In the genomic region with DNA sequence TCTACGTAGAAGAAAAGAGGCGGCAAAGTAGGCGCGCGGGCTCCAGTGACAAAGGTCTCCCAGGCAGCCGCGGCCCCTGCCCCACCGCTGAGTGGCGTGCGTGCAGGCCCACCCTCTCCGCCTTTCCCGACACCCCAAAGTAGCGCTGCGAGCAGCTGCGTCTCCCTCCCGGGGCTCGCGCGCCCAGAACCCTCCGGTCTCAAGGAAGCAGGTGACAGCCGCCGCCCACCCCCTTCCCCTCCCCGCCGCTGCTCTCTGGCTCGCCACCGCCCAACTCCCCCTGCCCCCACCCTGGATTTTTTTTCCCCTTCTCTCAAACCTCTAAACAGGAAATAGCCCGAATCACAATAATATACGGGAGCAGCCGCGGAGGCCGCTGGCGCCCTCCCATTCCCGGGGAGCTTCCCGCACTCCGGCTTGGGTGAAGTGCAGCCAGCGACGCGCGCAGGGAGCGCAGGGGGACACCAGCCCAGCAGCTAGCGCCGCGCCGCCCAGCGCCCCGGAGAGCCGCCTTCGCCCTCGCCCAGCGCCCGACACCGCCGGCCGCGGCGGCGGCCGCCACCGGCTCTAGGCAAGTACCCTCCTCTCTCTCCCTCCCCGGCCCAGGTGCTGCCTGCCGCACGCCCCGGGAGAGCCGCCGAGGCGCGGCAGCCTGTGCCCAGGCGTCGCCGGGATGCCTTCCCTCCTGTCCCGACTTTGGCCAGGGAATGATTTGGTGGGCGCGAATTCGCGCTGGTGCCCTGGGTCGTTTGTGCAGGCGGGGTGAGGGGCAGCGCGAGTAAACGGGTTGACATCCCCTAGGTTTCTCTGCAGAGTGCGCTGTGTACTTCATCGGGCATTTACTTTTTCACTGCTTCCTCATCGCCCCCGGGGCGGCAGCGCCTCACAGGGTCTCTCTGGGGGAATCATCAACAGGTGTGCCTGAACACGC, we compare ENCODE assay signal across 8 cellular contexts. TPM values are rescaled to one million over a fixed set of nuclear protein-coding genes. Genes with fewer than 3 reads are reported as not detected.
DNase-seq lines count a peak whose midpoint lies in the region; ATAC-seq and TF ChIP-seq lines count a peak whose summit lies in the region.

No MANE protein-coding gene starts in this region.

- peak overlapping the region; percentile 64 for H3K27ac Mint-ChIP-seq in activated naive CD8-positive, alpha-beta T cell treated with anti-CD3 and anti-CD28 coated beads, Interleukin-2, amount 10 ng/mL, durations not matched to agents 7 days and 5 days
- H3K27ac Mint-ChIP-seq in progenitor cell of endocrine pancreas: peak overlapping the region; percentile 100

- no peaks in the 10 kb centered on the region for H3K36me3 ChIP-seq in OCI-LY1 (ENCODE audit: insufficient read depth, low read length)
- no peaks in the 10 kb centered on the region for H3K36me3 ChIP-seq in right atrium auricular region

- H3K4me2 ChIP-seq in OCI-LY1 (ENCODE audit: low read length): peak overlapping the region; percentile 79

- H3K9me2 ChIP-seq in OCI-LY1 (ENCODE audit: low read depth, low read length): no peaks in the 10 kb centered on the region

- H3K4me3 ChIP-seq in OCI-LY1 (ENCODE audit: low read depth, low read length, poor library complexity, severe bottlenecking) (peak overlapping the region; percentile 62), right atrium auricular region (peak overlapping the region; percentile 65 to 76)

- H3K27me3 ChIP-seq in OCI-LY1 (ENCODE audit: insufficient read depth, low read length) (no peaks in the 10 kb centered on the region), right atrium auricular region (no peaks in the 10 kb centered on the region)

- peak overlapping the region; percentile 88 for H3K4me3 Mint-ChIP-seq in activated naive CD8-positive, alpha-beta T cell treated with anti-CD3 and anti-CD28 coated beads, Interleukin-2, amount 10 ng/mL, durations not matched to agents 7 days and 5 days
- peak overlapping the region; percentile 91 for H3K4me3 Mint-ChIP-seq in progenitor cell of endocrine pancreas (ENCODE audit: low read depth)

- peak; percentile 40; the same call in 1 of the 2 replicates for TF ChIP-seq CTCF in OCI-LY1 (IDR thresholded peaks at IDR 0.05; ENCODE audit: low read length)
- TF ChIP-seq CTCF in right atrium auricular region (IDR thresholded peaks at IDR 0.05): no peak
- peak; percentile 25 for TF ChIP-seq CTCF in progenitor cell of endocrine pancreas (IDR thresholded peaks at IDR 0.05; ENCODE audit: unreplicated experiment)

- no peaks in the 10 kb centered on the region for H3F3A ChIP-seq in OCI-LY1 (ENCODE audit: insufficient read depth, low read length)

- H3K27ac ChIP-seq in OCI-LY1 (ENCODE audit: low read depth, low read length, poor library complexity, severe bottlenecking): peak overlapping the region; percentile 82
- H3K27ac ChIP-seq in right atrium auricular region: peak overlapping the region; percentile 75 to 76

- DNase-seq in CMK (ENCODE audit: low read depth) (peak; percentile 2), right atrium auricular region (ENCODE audit: low spot score) (no peak), progenitor cell of endocrine pancreas (ENCODE audit: low spot score, unreplicated experiment) (peak; percentile 53), NCI-H187 treated with DMSO at 0.1 percent for 48 hours (lab: John Stamatoyannopoulos, UW) (no peak)
- DNase-seq in activated naive CD8-positive, alpha-beta T cell treated with anti-CD3 and anti-CD28 coated beads, Interleukin-2, amount 10 ng/mL, durations not matched to agents 7 days and 5 days: peak; percentile 62

- H3K36me3 Mint-ChIP-seq in activated naive CD8-positive, alpha-beta T cell treated with anti-CD3 and anti-CD28 coated beads, Interleukin-2, amount 10 ng/mL, durations not matched to agents 7 days and 5 days: no peaks in the 10 kb centered on the region
- peaks cover 1% of the 10 kb centered on the region for H3K36me3 Mint-ChIP-seq in progenitor cell of endocrine pancreas (ENCODE audit: insufficient read depth)

- H3K79me2 ChIP-seq in OCI-LY1 (ENCODE audit: insufficient read depth, low read length): no peaks in the 10 kb centered on the region

- ATAC-seq in GM19324 (IDR thresholded peaks at IDR 0.05; ENCODE audit: low FRiP score, unreplicated experiment) (peak; percentile 83), HG03354 (IDR thresholded peaks at IDR 0.05; ENCODE audit: poor library complexity, severe bottlenecking, unreplicated experiment) (peak; percentile 69)
- ATAC-seq in activated naive CD8-positive, alpha-beta T cell treated with anti-CD3 and anti-CD28 coated beads, Interleukin-2, amount 10 ng/mL, durations not matched to agents 7 days and 5 days (ENCODE audit: low read depth): peak; percentile 61

- H3K4me1 Mint-ChIP-seq in activated naive CD8-positive, alpha-beta T cell treated with anti-CD3 and anti-CD28 coated beads, Interleukin-2, amount 10 ng/mL, durations not matched to agents 7 days and 5 days: peaks cover 12% of the 10 kb centered on the region
- H3K4me1 Mint-ChIP-seq in progenitor cell of endocrine pancreas (ENCODE audit: low read depth): peaks cover 17% of the 10 kb centered on the region

- no peak overlapping the region for H2AFZ ChIP-seq in OCI-LY1 (ENCODE audit: low read length)

- POLR2A ChIA-PET in activated naive CD8-positive, alpha-beta T cell treated with anti-CD3 and anti-CD28 coated beads, Interleukin-2, amount 10 ng/mL, durations not matched to agents 7 days and 5 days (lab: Charles Lee): interaction anchor here (1.3 kb wide), 1 partner anchor 86 kb away, joined by 3 read pairs; a partner anchor contains a TSS

- H3K9ac ChIP-seq in OCI-LY1 (ENCODE audit: low read length): peak overlapping the region; percentile 67

- H3K4me1 ChIP-seq in OCI-LY1 (ENCODE audit: insufficient read depth, low read length, severe bottlenecking) (peaks cover 23% of the 10 kb centered on the region), right atrium auricular region (peaks cover 0 to 14% of the 10 kb centered on the region in 2 donors)

- H3K9me3 ChIP-seq in OCI-LY1 (ENCODE audit: low read length) (no peaks in the 10 kb centered on the region), right atrium auricular region (no peaks in the 10 kb centered on the region)

- peaks cover 8% of the 10 kb centered on the region for H3K27me3 Mint-ChIP-seq in activated naive CD8-positive, alpha-beta T cell treated with anti-CD3 and anti-CD28 coated beads, Interleukin-2, amount 10 ng/mL, durations not matched to agents 7 days and 5 days
- no peaks in the 10 kb centered on the region for H3K27me3 Mint-ChIP-seq in progenitor cell of endocrine pancreas

- H4K20me1 ChIP-seq in OCI-LY1 (ENCODE audit: insufficient read depth, low read length): no peaks in the 10 kb centered on the region

- no peaks in the 10 kb centered on the region for H3K9me3 Mint-ChIP-seq in activated naive CD8-positive, alpha-beta T cell treated with anti-CD3 and anti-CD28 coated beads, Interleukin-2, amount 10 ng/mL, durations not matched to agents 7 days and 5 days
- H3K9me3 Mint-ChIP-seq in progenitor cell of endocrine pancreas (ENCODE audit: low read depth): no peaks in the 10 kb centered on the region

RNA-seq across cellular contexts. Expression of a gene that starts 52.7 kb away (rescaled TPM):
- 1 to 10 TPM; 2.1 to 3.2 TPM for total RNA-seq in activated naive CD8-positive, alpha-beta T cell treated with anti-CD3 and anti-CD28 coated beads, Interleukin-2, amount 10 ng/mL, durations not matched to agents 7 days and 5 days
- total RNA-seq in right atrium auricular region (10 to 100 TPM; 46.3 to 51.7 TPM), progenitor cell of endocrine pancreas (234 and 254 TPM in 2 replicates)

Comparison
In these comparisons a context has a peak if more than half of its experiments do, and no peak if none do; other contexts are left out.
1. DNase-seq: peak in CMK (single experiment), activated naive CD8-positive, alpha-beta T cell treated with anti-CD3 and anti-CD28 coated beads, Interleukin-2, amount 10 ng/mL, durations not matched to agents 7 days and 5 days (single experiment) and progenitor cell of endocrine pancreas (single experiment); none in right atrium auricular region (single experiment) and NCI-H187 treated with DMSO at 0.1 percent for 48 hours (single experiment).
2. CTCF ChIP-seq: peak in OCI-LY1 (single experiment) and progenitor cell of endocrine pancreas (single experiment); none in right atrium auricular region (0 of 2).
3. RNA of a gene that starts 52.7 kb away (total RNA-seq): 234 to 254 TPM in progenitor cell of endocrine pancreas and 46.3 to 51.7 TPM in right atrium auricular region; 2.1 to 3.2 TPM in activated naive CD8-positive, alpha-beta T cell treated with anti-CD3 and anti-CD28 coated beads, Interleukin-2, amount 10 ng/mL, durations not matched to agents 7 days and 5 days; every median in the first group is over 10 times any median in the second.
4. Peak in every context shown above with its lines, with median percentiles within 50 percentile points of each other: ATAC-seq.